8 cellular contexts compared by ENCODE assay signal in genomic region chr2:48430528-48430927, GRCh38.
"Had no signal": no experiment of that assay in that cellular context is flagged by ENCODE, and none has a peak within 500 bp of the region (broad histone marks: within the 10 kb centered on the region; RNA-seq: fewer than 3 reads in every experiment).

No MANE protein-coding gene starts in this region.

- H3K27ac Mint-ChIP-seq: HFFc6 had no signal

- H3K9me3 Mint-ChIP-seq: HFFc6 had no signal

- H3K4me3 Mint-ChIP-seq: HFFc6 had no signal

- DNase-seq: GM23248, GOT3, H7, HFFc6, IMR-90, KG1 had no signal

- ATAC-seq: HCT116, K562 had no signal
